Comparison of ENCODE assay signal across 8 cellular contexts in genomic region chr17:40101367-40102210, GRCh38. TPM values are rescaled to one million over a fixed set of nuclear protein-coding genes. Genes with fewer than 3 reads are reported as not detected.
DNase-seq lines count a peak whose midpoint lies in the region; ATAC-seq and TF ChIP-seq lines count a peak whose summit lies in the region.

No MANE protein-coding gene starts in this region.

- TF ChIP-seq POLR2A in upper lobe of left lung (IDR thresholded peaks at IDR 0.05) = no peak

- H3K27me3 ChIP-seq in cardiac muscle cell (no peaks in the 10 kb centered on the region), brain microvascular endothelial cell (replicated peaks) (no peaks in the 10 kb centered on the region), mucosa of stomach (ENCODE audit: control insufficient read depth, insufficient read depth, low read length) (no peaks in the 10 kb centered on the region), upper lobe of left lung (no peaks in the 10 kb centered on the region)

- H3K36me3 ChIP-seq in cardiac muscle cell = no peaks in the 10 kb centered on the region
- peaks cover 4% of the 10 kb centered on the region for H3K36me3 ChIP-seq in brain microvascular endothelial cell (replicated peaks)
- peaks cover 11% of the 10 kb centered on the region for H3K36me3 ChIP-seq in mucosa of stomach (ENCODE audit: control insufficient read depth, insufficient read depth, low read length)
- H3K36me3 ChIP-seq in upper lobe of left lung = peaks cover 0 to 10% (median 7%) of the 10 kb centered on the region in 4 donors

- peak overlapping the region; percentile 82 for H3K9ac ChIP-seq in mucosa of stomach (ENCODE audit: low read length)

- WGBS in upper lobe of left lung, 2 donors = 70 to 73% methylated on average over 16 of the region's 16 CpGs

- ATAC-seq in Right ventricle myocardium superior (ENCODE audit: poor library complexity) = no peak
- no peak for ATAC-seq in upper lobe of left lung (ENCODE audit: low FRiP score in 2 of 2)
- ATAC-seq in GM19035 (IDR thresholded peaks at IDR 0.05; ENCODE audit: unreplicated experiment) = no peak

- DNase-seq in cardiac muscle cell (ENCODE audit: low read depth in 1 of 2, low spot score in 1 of 2) (no peak), Right ventricle myocardium superior (no peak), brain microvascular endothelial cell (no peak), upper lobe of left lung (no peak), HPDE6-E6E7 (ENCODE audit: extremely low spot score) (no peak)
- DNase-seq in stimulated activated naive CD4-positive, alpha-beta T cell treated with Interleukin-2 at 50 U/mL for 16 hours (lab: John Stamatoyannopoulos, UW) = no peak

- intact Hi-C loops in Right ventricle myocardium superior (cut with DNase I) = loop anchor here (5.0 kb wide), 1 partner anchor 34 kb away; no protein-coding TSS in a partner anchor

- peaks cover 29% of the 10 kb centered on the region for H3K4me1 ChIP-seq in cardiac muscle cell (ENCODE audit: low read depth)
- peaks cover 78% of the 10 kb centered on the region for H3K4me1 ChIP-seq in mucosa of stomach (ENCODE audit: control insufficient read depth, insufficient read depth, low read length)
- H3K4me1 ChIP-seq in upper lobe of left lung = peaks cover 77 to 100% (median 89%) of the 10 kb centered on the region in 4 donors

- H3K4me3 ChIP-seq in cardiac muscle cell (no peak overlapping the region), brain microvascular endothelial cell (ENCODE audit: low read depth, low read length) (no peak overlapping the region), mucosa of stomach (ENCODE audit: low read length) (peak overlapping the region; percentile 96), upper lobe of left lung (peak overlapping the region in 2 of 4 donors; percentile 60 to 74)

- TF ChIP-seq CTCF in cardiac muscle cell (IDR thresholded peaks at IDR 0.05; ENCODE audit: low read depth, low read length) (no peak), brain microvascular endothelial cell (IDR thresholded peaks at IDR 0.05; ENCODE audit: low read depth, low read length, missing control alignments) (no peak), upper lobe of left lung (IDR thresholded peaks at IDR 0.05) (no peak)

- H3K9me3 ChIP-seq in cardiac muscle cell (ENCODE audit: low read depth) (no peaks in the 10 kb centered on the region), mucosa of stomach (ENCODE audit: control insufficient read depth, low read length) (no peaks in the 10 kb centered on the region), upper lobe of left lung (no peaks in the 10 kb centered on the region)

- no peak for TF ChIP-seq EP300 in upper lobe of left lung (IDR thresholded peaks at IDR 0.05)

- peak overlapping the region; percentile 71 for H3K27ac ChIP-seq in cardiac muscle cell
- peak overlapping the region; percentile 93 for H3K27ac ChIP-seq in brain microvascular endothelial cell
- H3K27ac ChIP-seq in upper lobe of left lung = peak overlapping the region; percentile 87 to 99 (median 94)

- in situ Hi-C loops in brain microvascular endothelial cell (cut with HindIII; ENCODE audit: low pct_ligation_motif_present, low sequenced_read_pairs) = no loop called here

RNA-seq across cellular contexts. Expression of gene NR1D1, which starts 1.2 kb away (rescaled TPM):
- total RNA-seq in cardiac muscle cell (1.2 and 3.7 TPM in 2 replicates), Right ventricle myocardium superior (21.1 TPM), upper lobe of left lung (10 to 100 TPM in 5 of 6 donors, 1 to 10 TPM in 1; 3.8 to 24.7 (median 15.8) TPM)
- polyA plus RNA-seq in cardiac muscle cell = 1.7 and 4.2 TPM in 2 replicates

RNA-seq across cellular contexts. Expression of gene MSL1, which starts 20.2 kb away (rescaled TPM):
- 96.8 and 104 TPM in 2 replicates for total RNA-seq in cardiac muscle cell
- polyA plus RNA-seq in cardiac muscle cell = 27.3 and 33.2 TPM in 2 replicates
- 46.8 TPM for total RNA-seq in Right ventricle myocardium superior
- 100 to 1,000 TPM in 3 of 6 donors, 10 to 100 TPM in 3; 57.6 to 240 (median 97.0) TPM for total RNA-seq in upper lobe of left lung

RNA-seq across cellular contexts. Expression of gene CASC3, which starts 38.7 kb away (rescaled TPM):
- total RNA-seq in cardiac muscle cell = 32.5 and 49.9 TPM in 2 replicates
- polyA plus RNA-seq in cardiac muscle cell = 54.6 and 95.1 TPM in 2 replicates
- 45.9 TPM for total RNA-seq in Right ventricle myocardium superior
- total RNA-seq in upper lobe of left lung = 100 to 1,000 TPM in 2 of 6 donors, 10 to 100 TPM in 4; 52.2 to 141 (median 75.0) TPM

RNA-seq across cellular contexts. Expression of gene THRA, which starts 38.8 kb away (rescaled TPM):
- total RNA-seq in cardiac muscle cell (78.1 and 87.0 TPM in 2 replicates), Right ventricle myocardium superior (80.0 TPM), upper lobe of left lung (10 to 100 TPM; 31.0 to 55.3 (median 49.9) TPM)
- polyA plus RNA-seq in cardiac muscle cell = 58.1 and 65.4 TPM in 2 replicates

RNA-seq across cellular contexts. Expression of gene MED24, which starts 47.4 kb away (rescaled TPM):
- total RNA-seq in cardiac muscle cell (116 and 125 TPM in 2 replicates), Right ventricle myocardium superior (54.0 TPM), upper lobe of left lung (100 to 1,000 TPM in 1 of 6 donors, 10 to 100 TPM in 5; 36.5 to 157 (median 71.0) TPM)
- polyA plus RNA-seq in cardiac muscle cell = 102 and 121 TPM in 2 replicates
